In genomic region chr2:69584127-69584889, GRCh38 we compare ENCODE assay signal across 13 cellular contexts. TPM values are rescaled to one million over a fixed set of nuclear protein-coding genes. Genes with fewer than 3 reads are reported as not detected.
DNase-seq lines count a peak whose midpoint lies in the region; ATAC-seq and TF ChIP-seq lines count a peak whose summit lies in the region.
"Had no signal": no experiment of that assay in that cellular context is flagged by ENCODE, and none has a peak within 500 bp of the region (broad histone marks: within the 10 kb centered on the region; RNA-seq: fewer than 3 reads in every experiment).

No MANE protein-coding gene starts in this region.

- no peak for TF ChIP-seq POLR2A in heart left ventricle (IDR thresholded peaks at IDR 0.05)
- TF ChIP-seq POLR2A in thyroid gland (IDR thresholded peaks at IDR 0.05): no peak

- peaks cover 5 to 90% (median 55%) of the 10 kb centered on the region in 12 donors for H3K4me1 ChIP-seq in heart left ventricle
- peaks cover 0 to 46% of the 10 kb centered on the region in 2 donors for H3K4me1 ChIP-seq in right atrium auricular region
- peaks cover 29 to 32% of the 10 kb centered on the region in 2 donors for H3K4me1 ChIP-seq in duodenal mucosa (ENCODE audit: control insufficient read depth in 1 of 2, insufficient read depth in 2 of 2, low read length in 2 of 2)
- peaks cover 62 to 66% of the 10 kb centered on the region in 2 donors for H3K4me1 ChIP-seq in thyroid gland

- H3K27ac ChIP-seq in heart left ventricle: peak overlapping the region in 8 of 12 donors; percentile 23 to 84 (median 75)
- H3K27ac ChIP-seq in right atrium auricular region: no peak overlapping the region
- peak overlapping the region; percentile 37 for H3K27ac ChIP-seq in duodenal mucosa (ENCODE audit: low read depth, low read length)
- H3K27ac ChIP-seq in thyroid gland: peak overlapping the region; percentile 76 to 98 (median 89)
- H3K27ac ChIP-seq: tibial nerve had no signal

- peak in 1 of 4 donors; percentile 12 for ATAC-seq in heart left ventricle

- no peak for DNase-seq in heart left ventricle
- DNase-seq in right atrium auricular region (ENCODE audit: low spot score): no peak
- peak; percentile 43 to 76 for DNase-seq in NOMO-1 (lab: John Stamatoyannopoulos, UW; ENCODE audit: unreplicated experiment in 2 of 2)
- no peak for DNase-seq in thyroid gland
- no peak for DNase-seq in MG63
- DNase-seq in GM10266 (ENCODE audit: extremely low spot score): no peak
- DNase-seq in NCI-H2227 (lab: John Stamatoyannopoulos, UW; ENCODE audit: unreplicated experiment): no peak
- DNase-seq: activated CD4-positive, alpha-beta T cell treated with anti-CD3 and anti-CD28 coated beads for 4 hours; activated gamma-delta T cell; NCI-H1417 treated with DMSO at 0.1 percent for 48 hours; stimulated activated CD4-positive, alpha-beta T cell treated with anti-CD3 and anti-CD28 coated beads, Interleukin-15, amount 100 ng/mL, for 24 hours had no signal

- H3K4me3 ChIP-seq in heart left ventricle (no peak overlapping the region), right atrium auricular region (no peak overlapping the region), duodenal mucosa (ENCODE audit: low read depth in 1 of 2, low read length in 2 of 2) (no peak overlapping the region), thyroid gland (replicated peaks in 1 of 3) (no peak overlapping the region), MG63 (no peak overlapping the region)
- H3K4me3 ChIP-seq: tibial nerve had no signal

- TF ChIP-seq CTCF in heart left ventricle (IDR thresholded peaks at IDR 0.05) (no peak), right atrium auricular region (IDR thresholded peaks at IDR 0.05) (no peak), thyroid gland (IDR thresholded peaks at IDR 0.05) (no peak), GM10266 (IDR thresholded peaks at IDR 0.05; ENCODE audit: control insufficient read depth, insufficient read depth, low read depth, missing control alignments) (no peak)

- H3K9me3 ChIP-seq in heart left ventricle: no peaks in the 10 kb centered on the region
- H3K9me3 ChIP-seq in right atrium auricular region: no peaks in the 10 kb centered on the region
- H3K9me3 ChIP-seq in duodenal mucosa (ENCODE audit: control insufficient read depth in 1 of 2, low read length in 2 of 2): no peaks in the 10 kb centered on the region
- H3K9me3 ChIP-seq in thyroid gland: no peaks in the 10 kb centered on the region
- no peaks in the 10 kb centered on the region for H3K9me3 ChIP-seq in MG63
- H3K9me3 ChIP-seq: tibial nerve had no signal

- 77 to 83% (median 80%) methylated on average over 9 of the region's 9 CpGs for WGBS in heart left ventricle, 4 donors
- WGBS in thyroid gland, 2 donors: 85% methylated on average over 9 of the region's 9 CpGs

- H3K36me3 ChIP-seq in heart left ventricle: no peaks in the 10 kb centered on the region
- H3K36me3 ChIP-seq in right atrium auricular region: no peaks in the 10 kb centered on the region
- no peaks in the 10 kb centered on the region for H3K36me3 ChIP-seq in duodenal mucosa (ENCODE audit: control insufficient read depth in 1 of 2, insufficient read depth in 2 of 2, low read length in 2 of 2)
- no peaks in the 10 kb centered on the region for H3K36me3 ChIP-seq in thyroid gland
- H3K36me3 ChIP-seq in MG63: no peaks in the 10 kb centered on the region
- H3K36me3 ChIP-seq: tibial nerve had no signal

- intact Hi-C loops in heart left ventricle (cut with DNase I): loop anchor here in 1 of 10 donors (5.0 kb wide), 1 partner anchor 58 kb away; the partner anchor contains the start of gene AAK1
- intact Hi-C loops in thyroid gland (cut with DNase I): no loop called here

- H3K9ac ChIP-seq in duodenal mucosa (ENCODE audit: low read depth in 1 of 2, low read length in 2 of 2): no peak overlapping the region

- H3K27me3 ChIP-seq in heart left ventricle: no peaks in the 10 kb centered on the region
- H3K27me3 ChIP-seq in right atrium auricular region: no peaks in the 10 kb centered on the region
- no peaks in the 10 kb centered on the region for H3K27me3 ChIP-seq in duodenal mucosa (ENCODE audit: control insufficient read depth in 1 of 2, insufficient read depth in 2 of 2, low read length in 2 of 2)
- no peaks in the 10 kb centered on the region for H3K27me3 ChIP-seq in thyroid gland
- no peaks in the 10 kb centered on the region for H3K27me3 ChIP-seq in MG63
- H3K27me3 ChIP-seq: tibial nerve had no signal

RNA-seq across cellular contexts. Expression of gene AAK1, which starts 59.2 kb away (rescaled TPM):
- 100 to 1,000 TPM in 7 of 9 donors, 10 to 100 TPM in 2; 68.7 to 167 (median 131) TPM for total RNA-seq in heart left ventricle
- polyA plus RNA-seq in heart left ventricle: 10 to 100 TPM; 34.4 to 34.9 TPM
- total RNA-seq in right atrium auricular region: 10 to 100 TPM; 50.4 to 62.6 TPM
- total RNA-seq in thyroid gland: 100 to 1,000 TPM in 3 of 4 donors, 10 to 100 TPM in 1; 82.0 to 174 (median 144) TPM
- total RNA-seq in MG63 (2014; rRNA removed; shearing (Covaris generic); ENCODE audit: low replicate concordance): 9.4 and 10.9 TPM in 2 replicates

Comparison
In these comparisons a context has a peak if more than half of its experiments do, and no peak if none do; other contexts are left out.
1. H3K27ac ChIP-seq: peak in heart left ventricle (8 of 12), duodenal mucosa (single experiment) and thyroid gland (3 of 3); none in right atrium auricular region (0 of 2).
2. DNase-seq: peak in NOMO-1 (2 of 2); none in heart left ventricle (0 of 5), right atrium auricular region (single experiment), thyroid gland (0 of 2), MG63 (single experiment), GM10266 (single experiment) and NCI-H2227 (single experiment).